18 cellular contexts compared by ENCODE assay signal in the genomic region with DNA sequence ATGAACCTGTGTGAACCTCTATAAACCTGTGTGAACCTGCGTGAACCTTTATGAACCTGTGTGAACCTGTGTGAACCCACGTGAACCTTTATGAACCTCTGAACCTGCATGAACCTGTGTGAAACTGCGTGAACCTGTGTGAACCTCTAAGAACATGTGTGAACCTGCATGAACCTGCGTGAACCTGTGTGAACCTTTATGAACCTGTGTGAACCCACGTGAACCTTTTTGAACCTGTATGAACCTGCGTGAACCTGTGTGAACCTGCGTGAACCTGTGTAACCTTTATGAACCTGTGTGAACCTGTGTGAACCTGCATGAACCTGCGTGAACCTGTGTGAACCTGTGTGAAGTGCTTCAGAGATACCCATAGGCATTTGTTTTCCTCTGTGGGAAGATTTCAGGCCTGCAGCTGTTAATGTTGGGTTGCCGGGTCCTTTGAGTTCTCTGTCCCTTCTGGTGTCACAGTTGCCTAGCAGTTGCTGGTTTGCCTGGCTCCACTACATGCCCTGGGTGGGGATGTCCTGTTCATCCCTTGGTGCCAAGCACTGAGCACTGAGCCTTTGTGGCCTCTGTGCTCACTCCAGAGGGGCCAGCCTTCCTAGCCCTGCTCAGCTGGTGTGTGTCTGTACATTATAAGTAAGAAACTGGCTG.
DNase-seq lines count a peak whose midpoint lies in the region; FAIRE-seq and TF ChIP-seq lines count a peak whose summit lies in the region.
"Had no signal": no experiment of that assay in that cellular context is flagged by ENCODE, and none has a peak within 500 bp of the region (broad histone marks: within the 10 kb centered on the region; RNA-seq: fewer than 3 reads in every experiment).

No MANE protein-coding gene starts in this region.

- no peak overlapping the region for H2BK20ac ChIP-seq in H9 (ENCODE audit: low read depth, low read length, poor library complexity, severe bottlenecking)

- TF ChIP-seq CTCF in H9 (conservative IDR thresholded peaks at IDR 0.05) (no peak), HEK293 (tag by site-specific recombination; IDR thresholded peaks at IDR 0.05) (no peak), bronchial epithelial cell (IDR thresholded peaks at IDR 0.05; ENCODE audit: insufficient read depth, low read length, severe bottlenecking) (no peak), PC-9 (conservative IDR thresholded peaks at IDR 0.05) (no peak)

- H3K27ac ChIP-seq in H9 (ENCODE audit: insufficient read length, low read depth, low read length): no peak overlapping the region
- H3K27ac ChIP-seq in HEK293 (ENCODE audit: extremely low read depth, low read depth, low read length): no peak overlapping the region
- H3K27ac ChIP-seq in PC-9: no peak overlapping the region
- H3K27ac ChIP-seq: A549 had no signal

- H3F3A ChIP-seq in PC-9 (ENCODE audit: insufficient read depth, low read depth): no peaks in the 10 kb centered on the region

- no peak overlapping the region for H2BK15ac ChIP-seq in H9 (ENCODE audit: low read depth, low read length)

- H4K20me1 ChIP-seq in H9 (ENCODE audit: control insufficient read depth, insufficient read depth, insufficient read length) (no peaks in the 10 kb centered on the region), PC-9 (ENCODE audit: insufficient read depth) (no peaks in the 10 kb centered on the region)

- H3K56ac ChIP-seq in H9 (ENCODE audit: insufficient read length, low read depth, low read length): no peak overlapping the region

- H2BK5ac ChIP-seq in H9 (ENCODE audit: insufficient read length, low read length): no peak overlapping the region

- H3K36me3 ChIP-seq in HEK293 (ENCODE audit: control insufficient read depth in 2 of 2, insufficient read depth in 1 of 2, low read length in 2 of 2) (peaks cover 9 to 44% of the 10 kb centered on the region in 2 experiments), bronchial epithelial cell (ENCODE audit: control insufficient read depth, insufficient read depth, low read length) (peaks cover 29% of the 10 kb centered on the region), PC-9 (ENCODE audit: low read depth) (no peaks in the 10 kb centered on the region)

- H3K9me3 ChIP-seq in H9 (ENCODE audit: control insufficient read depth, low read depth, low read length) (no peaks in the 10 kb centered on the region), HEK293 (ENCODE audit: control insufficient read depth, insufficient read depth, low read depth, low read length) (no peaks in the 10 kb centered on the region), PC-9 (ENCODE audit: insufficient read depth, low read depth) (no peaks in the 10 kb centered on the region)
- H3K9me3 ChIP-seq: A549 had no signal

- no peak overlapping the region for H3K9ac ChIP-seq in H9 (ENCODE audit: extremely low read depth, insufficient read length, low read length)

- H2BK12ac ChIP-seq in H9 (ENCODE audit: insufficient read length, low read depth, low read length): no peak overlapping the region

- no peak overlapping the region for H3K14ac ChIP-seq in H9 (ENCODE audit: insufficient read depth, low read length)

- no peak overlapping the region for H3K23ac ChIP-seq in H9 (ENCODE audit: insufficient read length, low read depth, low read length)

- CTCF ChIA-PET in HEK293 (lab: Yijun Ruan, JAX) (no interaction called here), PC-9 (lab: Charles Lee) (no interaction called here)

- no peak overlapping the region for H4K91ac ChIP-seq in H9 (ENCODE audit: insufficient read length, low read depth, low read length)

- H3K9me2 ChIP-seq in PC-9 (ENCODE audit: insufficient read depth): no peaks in the 10 kb centered on the region

- H2BK120ac ChIP-seq in H9 (ENCODE audit: low read depth, low read length, poor library complexity, severe bottlenecking): no peak overlapping the region

- H3K4me3 ChIP-seq in HEK293 (ENCODE audit: low read depth, low read length): no peak overlapping the region
- no peak overlapping the region for H3K4me3 ChIP-seq in bronchial epithelial cell (ENCODE audit: low read depth, low read length)
- no peak overlapping the region for H3K4me3 ChIP-seq in PC-9
- H3K4me3 ChIP-seq: A549 had no signal

- H4K5ac ChIP-seq in H9 (ENCODE audit: insufficient read length, low read depth, low read length): no peak overlapping the region

- H3K4me2 ChIP-seq in H9 (ENCODE audit: insufficient read depth, insufficient read length, low read length) (no peak overlapping the region), PC-9 (no peak overlapping the region)
- H3K4me2 ChIP-seq: A549 had no signal

- no peak overlapping the region for H3K4ac ChIP-seq in H9 (ENCODE audit: low read depth, low read length)

- no peaks in the 10 kb centered on the region for H3K79me2 ChIP-seq in H9 (ENCODE audit: insufficient read depth, low read length)
- no peaks in the 10 kb centered on the region for H3K79me2 ChIP-seq in PC-9 (ENCODE audit: low read depth)

- H2AFZ ChIP-seq in H9 (ENCODE audit: low read length) (no peak overlapping the region), PC-9 (no peak overlapping the region)

- no peaks in the 10 kb centered on the region for H3K9me3 Mint-ChIP-seq in H9

- no CpG with 5 or more reads among the region's 9 CpGs for WGBS in H9 (ENCODE audit: extremely low coverage, insufficient read length, low lambda C conversion rate)

- BruUV-seq in PC-9 (replicated peaks; lab: Mats Ljungman, UMichigan): no TSS peak

- no peak overlapping the region for H3K4me3 Mint-ChIP-seq in H9
- H3K4me3 Mint-ChIP-seq: CD14-positive monocyte; CD8-positive, alpha-beta T cell had no signal

- no peak overlapping the region for H4K8ac ChIP-seq in H9 (replicated peaks; ENCODE audit: insufficient read length, low read depth, low read length)

- H3K36me3 Mint-ChIP-seq in H9 (ENCODE audit: insufficient read depth in 1 of 3, low read depth in 3 of 3): peaks cover 27 to 55% (median 51%) of the 10 kb centered on the region in 3 experiments
- H3K36me3 Mint-ChIP-seq: CD8-positive, alpha-beta T cell had no signal

- no peaks in the 10 kb centered on the region for H3K79me1 ChIP-seq in H9 (ENCODE audit: insufficient read depth, low read depth, low read length, poor library complexity, severe bottlenecking)

- peaks cover 0 to 3% of the 10 kb centered on the region in 2 experiments; a peak in 1 of 4 replicates for H3K4me1 Mint-ChIP-seq in H9
- H3K4me1 Mint-ChIP-seq: CD14-positive monocyte had no signal

- no peak overlapping the region for H2AK5ac ChIP-seq in H9 (ENCODE audit: insufficient read length, low read length)

- H3K27me3 Mint-ChIP-seq in H9 (ENCODE audit: low read depth): no peaks in the 10 kb centered on the region; the same call in 1 of the 2 replicates

- intact Hi-C loops in PC-9 (cut with micrococcal nuclease; ENCODE audit: unreplicated experiment): no loop called here

- H3K27ac Mint-ChIP-seq in H9: peak overlapping the region; percentile 11 to 78 (median 52); a peak in 3 of 7 replicates
- H3K27ac Mint-ChIP-seq: CD14-positive monocyte; CD8-positive, alpha-beta T cell had no signal

- no peaks in the 10 kb centered on the region for H3K23me2 ChIP-seq in H9 (ENCODE audit: insufficient read length, low read depth, low read length, poor library complexity, severe bottlenecking)

- H3K4me1 ChIP-seq in H9 (ENCODE audit: insufficient read depth, low read length) (no peaks in the 10 kb centered on the region), HEK293 (ENCODE audit: control insufficient read depth, insufficient read depth, low read length) (no peaks in the 10 kb centered on the region), PC-9 (replicated peaks; ENCODE audit: insufficient read depth) (no peaks in the 10 kb centered on the region)
- H3K4me1 ChIP-seq: A549 had no signal

- no peak for DNase-seq in H9
- peak; percentile 6 for DNase-seq in bronchial epithelial cell (ENCODE audit: low read depth)
- peak; percentile 60 for DNase-seq in myocyte (ENCODE audit: low read depth)
- no peak for DNase-seq in NOMO-1 treated with dmso at 0.1 percent for 144 hours (lab: John Stamatoyannopoulos, UW; ENCODE audit: unreplicated experiment)
- no peak for DNase-seq in PC-9
- no peak for DNase-seq in activated gamma-delta T cell (lab: John Stamatoyannopoulos, UW)
- no peak for DNase-seq in NOMO-1 treated with DMSO at 0.1 percent for 48 hours (lab: John Stamatoyannopoulos, UW; ENCODE audit: unreplicated experiment)
- DNase-seq: CD8-positive, alpha-beta T cell; COR-L47; DMS153; GF-D8; IMR-90; KBM-7 had no signal

- H3K27me3 ChIP-seq in H9 (ENCODE audit: insufficient read depth, low read length): no peaks in the 10 kb centered on the region
- H3K27me3 ChIP-seq in bronchial epithelial cell (ENCODE audit: control insufficient read depth, insufficient read depth, low read length): no peaks in the 10 kb centered on the region
- no peaks in the 10 kb centered on the region for H3K27me3 ChIP-seq in PC-9 (ENCODE audit: insufficient read depth, low read depth)

- no peak overlapping the region for H3K18ac ChIP-seq in H9 (ENCODE audit: insufficient read length, low read depth, low read length)

- FAIRE-seq in bronchial epithelial cell (lab: Jason Lieb, UNC): peak; percentile 94
- FAIRE-seq: A549, D721Med, H54 had no signal

- H3T11ph ChIP-seq in H9 (ENCODE audit: low read length): no peak overlapping the region

- POLR2A ChIA-PET in HEK293 (lab: Yijun Ruan, JAX): no interaction called here
- POLR2A ChIA-PET in PC-9 (lab: Charles Lee; ENCODE audit: unreplicated experiment): no interaction called here

TF ChIP-seq in HEK293, 187 proteins besides CTCF, POLR2A, EP300 and RAD21:
- TF ChIP-seq, protein P1, sequence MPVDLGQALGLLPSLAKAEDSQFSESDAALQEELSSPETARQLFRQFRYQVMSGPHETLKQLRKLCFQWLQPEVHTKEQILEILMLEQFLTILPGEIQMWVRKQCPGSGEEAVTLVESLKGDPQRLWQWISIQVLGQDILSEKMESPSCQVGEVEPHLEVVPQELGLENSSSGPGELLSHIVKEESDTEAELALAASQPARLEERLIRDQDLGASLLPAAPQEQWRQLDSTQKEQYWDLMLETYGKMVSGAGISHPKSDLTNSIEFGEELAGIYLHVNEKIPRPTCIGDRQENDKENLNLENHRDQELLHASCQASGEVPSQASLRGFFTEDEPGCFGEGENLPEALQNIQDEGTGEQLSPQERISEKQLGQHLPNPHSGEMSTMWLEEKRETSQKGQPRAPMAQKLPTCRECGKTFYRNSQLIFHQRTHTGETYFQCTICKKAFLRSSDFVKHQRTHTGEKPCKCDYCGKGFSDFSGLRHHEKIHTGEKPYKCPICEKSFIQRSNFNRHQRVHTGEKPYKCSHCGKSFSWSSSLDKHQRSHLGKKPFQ (tag by site-specific recombination; IDR thresholded peaks at IDR 0.05): peak; percentile 92
- TF ChIP-seq ZSCAN30 (tag by site-specific recombination; IDR thresholded peaks at IDR 0.05): no peak
- TF ChIP-seq ZBTB6 (tag by site-specific recombination; IDR thresholded peaks at IDR 0.05): no peak

Comparison
In these comparisons a context has a peak if more than half of its experiments do, and no peak if none do; other contexts are left out.
1. DNase-seq: peak in bronchial epithelial cell (single experiment) and myocyte (single experiment); none in H9 (single experiment), NOMO-1 treated with dmso at 0.1 percent for 144 hours (single experiment), PC-9 (0 of 2), activated gamma-delta T cell (single experiment) and NOMO-1 treated with DMSO at 0.1 percent for 48 hours (single experiment).